Comparison of ENCODE assay signal across 20 cellular contexts in the genomic region with DNA sequence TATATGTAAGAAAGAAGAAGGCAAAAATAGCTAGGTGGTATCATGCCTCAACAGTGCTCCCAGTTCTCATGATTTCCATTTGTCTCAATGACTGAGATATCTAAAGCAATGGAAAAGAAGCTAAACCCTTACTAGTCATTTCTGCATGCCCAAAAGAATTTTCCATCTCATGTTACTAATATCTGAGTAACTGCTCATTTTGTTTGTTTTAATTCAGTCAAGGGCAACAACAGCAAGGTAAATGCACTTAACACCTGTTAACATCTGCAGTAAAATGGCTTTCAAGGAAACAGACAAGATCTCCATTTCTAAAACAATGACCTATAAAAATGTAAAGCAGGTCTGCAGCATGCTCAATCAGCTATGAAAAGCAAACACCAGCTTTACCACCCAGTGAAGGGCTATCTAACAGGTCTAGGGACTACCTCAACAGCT. TPM values are rescaled to one million over a fixed set of nuclear protein-coding genes. Genes with fewer than 3 reads are reported as not detected.
DNase-seq lines count a peak whose midpoint lies in the region; ATAC-seq and TF ChIP-seq lines count a peak whose summit lies in the region.
"Had no signal": no experiment of that assay in that cellular context is flagged by ENCODE, and none has a peak within 500 bp of the region (broad histone marks: within the 10 kb centered on the region; RNA-seq: fewer than 3 reads in every experiment).

No MANE protein-coding gene starts in this region.

- H3K4me3 Mint-ChIP-seq in activated T-cell treated with anti-CD3 and anti-CD28 coated beads, Interleukin-2, amount 50 U/mL, for 24 hours: no peak overlapping the region
- H3K4me3 Mint-ChIP-seq in memory B cell: no peak overlapping the region
- no peak overlapping the region for H3K4me3 Mint-ChIP-seq in activated CD4-positive, alpha-beta T cell treated with anti-CD3 and anti-CD28 coated beads, Interleukin-2, amount 10 ng/mL, durations not matched to agents 7 days and 5 days
- H3K4me3 Mint-ChIP-seq: activated naive CD8-positive, alpha-beta T cell; central memory CD8-positive, alpha-beta T cell had no signal

- 0 out of 2 replicates have a peak overlapping the region, but pooled peaks have one; percentile 11 for H3K27ac ChIP-seq in HEK293 (ENCODE audit: extremely low read depth, low read depth, low read length)
- H3K27ac ChIP-seq: SK-N-MC had no signal

- POLR2A ChIA-PET in HEK293 (lab: Yijun Ruan, JAX): interaction anchor here (0.6 kb wide), 1 partner anchor 173 kb away, joined by 6 read pairs; no protein-coding TSS in a partner anchor
- POLR2A ChIA-PET in activated CD4-positive, alpha-beta T cell treated with anti-CD3 and anti-CD28 coated beads, Interleukin-2, amount 10 ng/mL, durations not matched to agents 7 days and 5 days (lab: Charles Lee): no interaction called here

- CTCF ChIA-PET in HEK293 (lab: Yijun Ruan, JAX): interaction anchor here (0.6 to 2.1 kb wide), 5 partner anchors 12 to 151 kb away, joined by 3 to 9 read pairs (median 4); no protein-coding TSS in a partner anchor
- CTCF ChIA-PET in activated CD4-positive, alpha-beta T cell treated with anti-CD3 and anti-CD28 coated beads, Interleukin-2, amount 10 ng/mL, durations not matched to agents 7 days and 5 days (lab: Charles Lee): interaction anchor here (0.9 to 1.3 kb wide), 4 partner anchors 12 to 70 kb away, joined by 3 read pairs; a partner anchor contains a TSS

- ATAC-seq in memory B cell (ENCODE audit: low read depth) (no peak), HG02798 (IDR thresholded peaks at IDR 0.05; ENCODE audit: poor library complexity, unreplicated experiment) (no peak)
- ATAC-seq: K562 had no signal

- H3K4me1 ChIP-seq in HEK293 (ENCODE audit: control insufficient read depth, insufficient read depth, low read length): peaks cover 9% of the 10 kb centered on the region

- H3K9me3 ChIP-seq in HEK293 (ENCODE audit: control insufficient read depth, insufficient read depth, low read depth, low read length): no peaks in the 10 kb centered on the region

- peak overlapping the region; percentile 53 for H3K27ac Mint-ChIP-seq in activated T-cell treated with anti-CD3 and anti-CD28 coated beads, Interleukin-2, amount 50 U/mL, for 24 hours
- H3K27ac Mint-ChIP-seq in memory B cell: peak overlapping the region; percentile 32
- no peak overlapping the region for H3K27ac Mint-ChIP-seq in activated CD4-positive, alpha-beta T cell treated with anti-CD3 and anti-CD28 coated beads, Interleukin-2, amount 10 ng/mL, durations not matched to agents 7 days and 5 days
- H3K27ac Mint-ChIP-seq: activated naive CD8-positive, alpha-beta T cell had no signal

- peaks cover 54% of the 10 kb centered on the region for H3K36me3 Mint-ChIP-seq in activated T-cell treated with anti-CD3 and anti-CD28 coated beads, Interleukin-2, amount 50 U/mL, for 24 hours (ENCODE audit: low read depth)
- H3K36me3 Mint-ChIP-seq in memory B cell: peaks cover 33% of the 10 kb centered on the region
- H3K36me3 Mint-ChIP-seq in activated CD4-positive, alpha-beta T cell treated with anti-CD3 and anti-CD28 coated beads, Interleukin-2, amount 10 ng/mL, durations not matched to agents 7 days and 5 days (ENCODE audit: low read depth): peaks cover 23% of the 10 kb centered on the region

- H3K9me3 Mint-ChIP-seq in activated T-cell treated with anti-CD3 and anti-CD28 coated beads, Interleukin-2, amount 50 U/mL, for 24 hours: no peaks in the 10 kb centered on the region
- H3K9me3 Mint-ChIP-seq in memory B cell: no peaks in the 10 kb centered on the region
- no peaks in the 10 kb centered on the region for H3K9me3 Mint-ChIP-seq in activated CD4-positive, alpha-beta T cell treated with anti-CD3 and anti-CD28 coated beads, Interleukin-2, amount 10 ng/mL, durations not matched to agents 7 days and 5 days
- H3K9me3 Mint-ChIP-seq: central memory CD8-positive, alpha-beta T cell had no signal

- H3K4me1 Mint-ChIP-seq in activated T-cell treated with anti-CD3 and anti-CD28 coated beads, Interleukin-2, amount 50 U/mL, for 24 hours (ENCODE audit: low read depth): peaks cover 33% of the 10 kb centered on the region
- peaks cover 25% of the 10 kb centered on the region for H3K4me1 Mint-ChIP-seq in memory B cell
- peaks cover 4% of the 10 kb centered on the region for H3K4me1 Mint-ChIP-seq in activated CD4-positive, alpha-beta T cell treated with anti-CD3 and anti-CD28 coated beads, Interleukin-2, amount 10 ng/mL, durations not matched to agents 7 days and 5 days
- H3K4me1 Mint-ChIP-seq: central memory CD8-positive, alpha-beta T cell had no signal

- no peak overlapping the region for H3K4me3 ChIP-seq in HEK293 (ENCODE audit: low read depth, low read length)
- H3K4me3 ChIP-seq: K562, SK-N-MC had no signal

- no peak for DNase-seq in activated T-cell treated with anti-CD3 and anti-CD28 coated beads, Interleukin-2, amount 50 U/mL, for 24 hours
- no peak for DNase-seq in activated T-cell treated with anti-CD3 and anti-CD28 coated beads, Interleukin-2, amount 50 U/mL, for 48 hours
- peak; percentile 15 for DNase-seq in NCI-H774 (lab: John Stamatoyannopoulos, UW)
- no peak for DNase-seq in memory B cell (ENCODE audit: low spot score in 2 of 2)
- no peak for DNase-seq in LoVo (ENCODE audit: low spot score)
- DNase-seq in activated CD4-positive, alpha-beta T cell treated with anti-CD3 and anti-CD28 coated beads, Interleukin-2, amount 10 ng/mL, durations not matched to agents 7 days and 5 days: no peak
- DNase-seq: GDM1, islet precursor cell, midbrain, NCI-H1694, occipital lobe, small intestine, substantia nigra had no signal

- no peaks in the 10 kb centered on the region for H3K27me3 Mint-ChIP-seq in activated T-cell treated with anti-CD3 and anti-CD28 coated beads, Interleukin-2, amount 50 U/mL, for 24 hours
- H3K27me3 Mint-ChIP-seq in memory B cell: no peaks in the 10 kb centered on the region
- no peaks in the 10 kb centered on the region for H3K27me3 Mint-ChIP-seq in activated CD4-positive, alpha-beta T cell treated with anti-CD3 and anti-CD28 coated beads, Interleukin-2, amount 10 ng/mL, durations not matched to agents 7 days and 5 days
- H3K27me3 Mint-ChIP-seq: activated naive CD8-positive, alpha-beta T cell; central memory CD8-positive, alpha-beta T cell had no signal

- TF ChIP-seq CTCF in HEK293 (tag by site-specific recombination; IDR thresholded peaks at IDR 0.05): no peak

- H3K36me3 ChIP-seq in HEK293 (ENCODE audit: control insufficient read depth in 2 of 2, insufficient read depth in 1 of 2, low read length in 2 of 2): peaks cover 20 to 63% of the 10 kb centered on the region in 2 experiments

TF ChIP-seq in HEK293, 187 proteins besides CTCF, POLR2A, EP300 and RAD21 (continues in another document):
- TF ChIP-seq ZNF221 (tag by site-specific recombination; IDR thresholded peaks at IDR 0.05; ENCODE audit: borderline replicate concordance) (no peak), ZBTB7A (tag by site-specific recombination; IDR thresholded peaks at IDR 0.05; ENCODE audit: low read depth) (no peak), KLF9 (tag by site-specific recombination; IDR thresholded peaks at IDR 0.05; ENCODE audit: low read depth) (no peak), KLF10 (tag by site-specific recombination; IDR thresholded peaks at IDR 0.05) (no peak), FEZF1 (tag by site-specific recombination; IDR thresholded peaks at IDR 0.05) (peak; percentile 62; the same call in 1 of the 2 replicates), ZBTB48 (tag by site-specific recombination; IDR thresholded peaks at IDR 0.05) (no peak), ZNF664 (tag by site-specific recombination; IDR thresholded peaks at IDR 0.05) (peak; percentile 37; the same call in 1 of the 2 replicates), ZNF677 (tag by site-specific recombination; IDR thresholded peaks at IDR 0.05) (peak; percentile 21; the same call in 1 of the 2 replicates)
- TF ChIP-seq, protein P1, sequence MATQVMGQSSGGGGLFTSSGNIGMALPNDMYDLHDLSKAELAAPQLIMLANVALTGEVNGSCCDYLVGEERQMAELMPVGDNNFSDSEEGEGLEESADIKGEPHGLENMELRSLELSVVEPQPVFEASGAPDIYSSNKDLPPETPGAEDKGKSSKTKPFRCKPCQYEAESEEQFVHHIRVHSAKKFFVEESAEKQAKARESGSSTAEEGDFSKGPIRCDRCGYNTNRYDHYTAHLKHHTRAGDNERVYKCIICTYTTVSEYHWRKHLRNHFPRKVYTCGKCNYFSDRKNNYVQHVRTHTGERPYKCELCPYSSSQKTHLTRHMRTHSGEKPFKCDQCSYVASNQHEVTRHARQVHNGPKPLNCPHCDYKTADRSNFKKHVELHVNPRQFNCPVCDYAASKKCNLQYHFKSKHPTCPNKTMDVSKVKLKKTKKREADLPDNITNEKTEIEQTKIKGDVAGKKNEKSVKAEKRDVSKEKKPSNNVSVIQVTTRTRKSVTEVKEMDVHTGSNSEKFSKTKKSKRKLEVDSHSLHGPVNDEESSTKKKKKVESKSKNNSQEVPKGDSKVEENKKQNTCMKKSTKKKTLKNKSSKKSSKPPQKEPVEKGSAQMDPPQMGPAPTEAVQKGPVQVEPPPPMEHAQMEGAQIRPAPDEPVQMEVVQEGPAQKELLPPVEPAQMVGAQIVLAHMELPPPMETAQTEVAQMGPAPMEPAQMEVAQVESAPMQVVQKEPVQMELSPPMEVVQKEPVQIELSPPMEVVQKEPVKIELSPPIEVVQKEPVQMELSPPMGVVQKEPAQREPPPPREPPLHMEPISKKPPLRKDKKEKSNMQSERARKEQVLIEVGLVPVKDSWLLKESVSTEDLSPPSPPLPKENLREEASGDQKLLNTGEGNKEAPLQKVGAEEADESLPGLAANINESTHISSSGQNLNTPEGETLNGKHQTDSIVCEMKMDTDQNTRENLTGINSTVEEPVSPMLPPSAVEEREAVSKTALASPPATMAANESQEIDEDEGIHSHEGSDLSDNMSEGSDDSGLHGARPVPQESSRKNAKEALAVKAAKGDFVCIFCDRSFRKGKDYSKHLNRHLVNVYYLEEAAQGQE (tag by site-specific recombination; IDR thresholded peaks at IDR 0.05): no peak
- TF ChIP-seq, protein P2, sequence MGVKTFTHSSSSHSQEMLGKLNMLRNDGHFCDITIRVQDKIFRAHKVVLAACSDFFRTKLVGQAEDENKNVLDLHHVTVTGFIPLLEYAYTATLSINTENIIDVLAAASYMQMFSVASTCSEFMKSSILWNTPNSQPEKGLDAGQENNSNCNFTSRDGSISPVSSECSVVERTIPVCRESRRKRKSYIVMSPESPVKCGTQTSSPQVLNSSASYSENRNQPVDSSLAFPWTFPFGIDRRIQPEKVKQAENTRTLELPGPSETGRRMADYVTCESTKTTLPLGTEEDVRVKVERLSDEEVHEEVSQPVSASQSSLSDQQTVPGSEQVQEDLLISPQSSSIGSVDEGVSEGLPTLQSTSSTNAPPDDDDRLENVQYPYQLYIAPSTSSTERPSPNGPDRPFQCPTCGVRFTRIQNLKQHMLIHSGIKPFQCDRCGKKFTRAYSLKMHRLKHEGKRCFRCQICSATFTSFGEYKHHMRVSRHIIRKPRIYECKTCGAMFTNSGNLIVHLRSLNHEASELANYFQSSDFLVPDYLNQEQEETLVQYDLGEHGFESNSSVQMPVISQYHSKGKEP (tag by site-specific recombination; IDR thresholded peaks at IDR 0.05): peak; percentile 63

RNA-seq across cellular contexts. Expression of a gene that starts 19.4 kb away (rescaled TPM):
- 100 to 1,000 TPM; 207 to 214 TPM for total RNA-seq in activated CD4-positive, alpha-beta T cell treated with anti-CD3 and anti-CD28 coated beads, Interleukin-2, amount 10 ng/mL, durations not matched to agents 7 days and 5 days

RNA-seq across cellular contexts. Expression of a gene that starts 55.2 kb away (rescaled TPM):
- total RNA-seq in activated CD4-positive, alpha-beta T cell treated with anti-CD3 and anti-CD28 coated beads, Interleukin-2, amount 10 ng/mL, durations not matched to agents 7 days and 5 days: 1 to 10 TPM; 1.2 to 1.7 TPM
- total RNA-seq: endothelial cell of umbilical vein had no signal
